26 cellular contexts compared by ENCODE assay signal in genomic region chr4:123562994-123563745, GRCh38.
DNase-seq lines count a peak whose midpoint lies in the region; FAIRE-seq and TF ChIP-seq lines count a peak whose summit lies in the region.
"Had no signal": no experiment of that assay in that cellular context is flagged by ENCODE, and none has a peak within 500 bp of the region (broad histone marks: within the 10 kb centered on the region; RNA-seq: fewer than 3 reads in every experiment).

No MANE protein-coding gene starts in this region.

- no peak overlapping the region for H3K4me2 ChIP-seq in MM.1S (ENCODE audit: low read depth, low read length)
- H3K4me2 ChIP-seq: KMS-11 had no signal

- H3K4me3 ChIP-seq in fibroblast of mammary gland (ENCODE audit: control insufficient read depth, low read depth, low read length): no peak overlapping the region
- H3K4me3 ChIP-seq in MM.1S (ENCODE audit: low read length): no peak overlapping the region
- H3K4me3 ChIP-seq: dorsolateral prefrontal cortex, GM12878, right lobe of liver, SK-N-MC, upper lobe of left lung had no signal

- no peaks in the 10 kb centered on the region for H3K36me3 ChIP-seq in MM.1S (replicated peaks; ENCODE audit: insufficient read depth, low read length)
- H3K36me3 ChIP-seq: right lobe of liver, upper lobe of left lung had no signal

- POLR2A ChIA-PET in RWPE1 (lab: Yijun Ruan, JAX; ENCODE audit: low non-redundant PET): no interaction called here

- no peaks in the 10 kb centered on the region for H4K20me1 ChIP-seq in MM.1S (ENCODE audit: insufficient read depth, low read length)

- H3K9ac ChIP-seq in MM.1S (ENCODE audit: low read length): no peak overlapping the region
- H3K9ac ChIP-seq: KMS-11 had no signal

- no peaks in the 10 kb centered on the region for H3F3A ChIP-seq in MM.1S (ENCODE audit: insufficient read depth, low read length)

- no peaks in the 10 kb centered on the region for H3K4me1 ChIP-seq in MM.1S (ENCODE audit: low read length)
- H3K4me1 ChIP-seq: right lobe of liver had no signal

- no peak overlapping the region for H2AFZ ChIP-seq in MM.1S (ENCODE audit: low read length)

- H3K79me2 ChIP-seq in MM.1S (ENCODE audit: low read length): no peaks in the 10 kb centered on the region

- FAIRE-seq in urothelium cell line (lab: Jason Lieb, UNC): no peak
- FAIRE-seq: D721Med, GM12878 had no signal

- no peaks in the 10 kb centered on the region for H3K27me3 ChIP-seq in MM.1S (replicated peaks; ENCODE audit: insufficient read depth, low read length)
- H3K27me3 ChIP-seq: dorsolateral prefrontal cortex, right lobe of liver, upper lobe of left lung had no signal

- DNase-seq in LHCN-M2 (ENCODE audit: low read depth) (peak; percentile 39), RWPE1 (ENCODE audit: low spot score) (peak; percentile 28), fibroblast of mammary gland (ENCODE audit: low read depth) (peak; percentile 78), urothelium cell line (ENCODE audit: low spot score) (peak; percentile 10), MM.1S (no peak), NCI-H510A (lab: John Stamatoyannopoulos, UW) (no peak), head of caudate nucleus (no peak)
- DNase-seq: activated CD4-positive, alpha-beta T cell treated with anti-CD3 and anti-CD28 coated beads for 36 hours; activated gamma-delta T cell treated with Interleukin-2 at 50 U/mL for 16 hours; activated naive CD8-positive, alpha-beta T cell treated with anti-CD3 and anti-CD28 coated beads, Interleukin-2, amount 50 U/mL, for 24 hours; activated T-cell treated with anti-CD3 and anti-CD28 coated beads, Interleukin-2, amount 50 U/mL, for 4 hours; CD4-positive, CD25-positive, alpha-beta regulatory T cell; dorsolateral prefrontal cortex; EL; HFFc6; NCI-H1694; NCI-H524 treated with DMSO at 0.1 percent for 48 hours; posterior cingulate gyrus; right lobe of liver; RPMI8226; stimulated activated naive B cell treated with anti-CD40 and anti-IgM and Interleukin-4, amounts not matched to agents 10 μg/mL and 1 μg/mL and 100 μg/mL, for 72 hours; upper lobe of left lung had no signal

- intact Hi-C loops in head of caudate nucleus (cut with DNase I): no loop called here

- no peaks in the 10 kb centered on the region for H3K9me3 ChIP-seq in MM.1S (replicated peaks; ENCODE audit: insufficient read depth, low read length)
- H3K9me3 ChIP-seq: right lobe of liver, upper lobe of left lung had no signal

- CTCF ChIA-PET in RWPE1 (lab: Yijun Ruan, JAX): interaction anchor here (0.6 kb wide), 3 partner anchors 42 to 416 kb away, joined by 3 to 4 read pairs (median 3); no protein-coding TSS in a partner anchor

- no peak for TF ChIP-seq CTCF in RWPE1 (conservative IDR thresholded peaks at IDR 0.05; ENCODE audit: low read depth)
- TF ChIP-seq CTCF in fibroblast of mammary gland (conservative IDR thresholded peaks at IDR 0.05; ENCODE audit: control insufficient read depth, insufficient read depth, low read depth, low read length): no peak
- TF ChIP-seq CTCF in MM.1S (IDR thresholded peaks at IDR 0.05; ENCODE audit: low read length): no peak

- H3K27ac ChIP-seq in RWPE1: no peak overlapping the region
- no peak overlapping the region for H3K27ac ChIP-seq in MM.1S (ENCODE audit: low read length)
- H3K27ac ChIP-seq: dorsolateral prefrontal cortex, KMS-11, right lobe of liver, SK-N-MC, upper lobe of left lung had no signal

- no peaks in the 10 kb centered on the region for H3K9me2 ChIP-seq in MM.1S (replicated peaks; ENCODE audit: insufficient read depth, low read length)

Comparison
In these comparisons a context has a peak if more than half of its experiments do, and no peak if none do; other contexts are left out.
1. DNase-seq: peak in LHCN-M2 (single experiment), RWPE1 (single experiment), fibroblast of mammary gland (single experiment) and urothelium cell line (single experiment); none in MM.1S (single experiment), NCI-H510A (single experiment) and head of caudate nucleus (0 of 42).